ENCODE assay signal across 9 cellular contexts in the genomic region with DNA sequence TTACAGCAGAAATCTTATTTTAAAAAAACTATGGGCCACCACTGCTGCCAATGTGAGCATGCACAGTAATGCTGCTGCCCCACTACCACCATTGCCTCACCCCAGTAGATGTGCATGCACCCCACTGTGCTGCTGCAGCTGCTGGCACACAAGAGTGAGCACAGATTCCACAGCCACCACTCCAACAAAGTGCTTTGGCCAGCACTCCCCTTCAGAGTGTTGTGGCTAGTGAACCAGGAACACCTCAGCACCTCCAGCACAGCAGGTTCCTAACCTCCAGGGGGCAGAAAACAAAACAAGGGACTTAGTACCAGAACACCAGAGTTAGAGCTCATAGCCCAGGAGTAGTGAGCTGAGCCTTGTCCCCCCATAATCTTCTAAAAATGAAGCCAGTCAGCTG.
DNase-seq lines count a peak whose midpoint lies in the region; ATAC-seq and TF ChIP-seq lines count a peak whose summit lies in the region.
"Had no signal": no experiment of that assay in that cellular context is flagged by ENCODE, and none has a peak within 500 bp of the region (broad histone marks: within the 10 kb centered on the region; RNA-seq: fewer than 3 reads in every experiment).

No MANE protein-coding gene starts in this region.

- TF ChIP-seq CTCF in nephron progenitor cell (IDR thresholded peaks at IDR 0.05) (no peak), glutamatergic neuron (IDR thresholded peaks at IDR 0.05; ENCODE audit: partially characterized antibody, unreplicated experiment) (no peak)

- H3K36me3 Mint-ChIP-seq in nephron progenitor cell (ENCODE audit: low read depth) (no peaks in the 10 kb centered on the region), glutamatergic neuron (ENCODE audit: unreplicated experiment) (no peaks in the 10 kb centered on the region)

- H3K27me3 Mint-ChIP-seq in nephron progenitor cell (ENCODE audit: low read depth, poor library complexity) (no peaks in the 10 kb centered on the region), glutamatergic neuron (ENCODE audit: unreplicated experiment) (no peaks in the 10 kb centered on the region)

- H3K9me3 Mint-ChIP-seq in nephron progenitor cell = peaks cover 18% of the 10 kb centered on the region
- H3K9me3 Mint-ChIP-seq in glutamatergic neuron (ENCODE audit: unreplicated experiment) = no peaks in the 10 kb centered on the region

- H3K4me1 Mint-ChIP-seq in nephron progenitor cell = no peaks in the 10 kb centered on the region
- H3K4me1 Mint-ChIP-seq in glutamatergic neuron (ENCODE audit: low read depth, unreplicated experiment) = no peaks in the 10 kb centered on the region

- DNase-seq in DMS 273 (lab: John Stamatoyannopoulos, UW; ENCODE audit: unreplicated experiment) (peak; percentile 4), DMS 273 treated with DMSO at 0.1 percent for 48 hours (lab: John Stamatoyannopoulos, UW) (no peak), LHCN-M2 (ENCODE audit: low read depth) (peak; percentile 1), nephron progenitor cell (peak; percentile 6), glutamatergic neuron (no peak)
- DNase-seq in stimulated activated CD8-positive, alpha-beta memory T cell treated with anti-CD3 and anti-CD28 coated beads, Interleukin-4, amount 100 ng/mL, for 48 hours = no peak
- DNase-seq in stimulated activated naive CD4-positive, alpha-beta T cell treated with Interleukin-2 at 50 U/mL for 16 hours (lab: John Stamatoyannopoulos, UW) = no peak
- DNase-seq: T1000 had no signal

- ATAC-seq in HG02610 (IDR thresholded peaks at IDR 0.05; ENCODE audit: unreplicated experiment) = peak; percentile 54

- H3K27ac Mint-ChIP-seq in nephron progenitor cell (no peak overlapping the region), glutamatergic neuron (ENCODE audit: unreplicated experiment) (no peak overlapping the region)

- no peak overlapping the region for H3K4me3 Mint-ChIP-seq in nephron progenitor cell
- H3K4me3 Mint-ChIP-seq in glutamatergic neuron (ENCODE audit: unreplicated experiment) = no peak overlapping the region

Comparison
In these comparisons a context has a peak if more than half of its experiments do, and no peak if none do; other contexts are left out.
1. DNase-seq: peak in DMS 273 (single experiment), LHCN-M2 (single experiment) and nephron progenitor cell (single experiment); none in DMS 273 treated with DMSO at 0.1 percent for 48 hours (single experiment), glutamatergic neuron (single experiment), stimulated activated CD8-positive, alpha-beta memory T cell treated with anti-CD3 and anti-CD28 coated beads, Interleukin-4, amount 100 ng/mL, for 48 hours (single experiment) and stimulated activated naive CD4-positive, alpha-beta T cell treated with Interleukin-2 at 50 U/mL for 16 hours (single experiment).